In genomic region chr5:42216904-42217303, GRCh38 we compare ENCODE assay signal across 34 cellular contexts.
"Had no signal": no experiment of that assay in that cellular context is flagged by ENCODE, and none has a peak within 500 bp of the region (broad histone marks: within the 10 kb centered on the region; RNA-seq: fewer than 3 reads in every experiment).

No MANE protein-coding gene starts in this region.

- H3K27ac ChIP-seq: PC-9, RWPE1, SJCRH30, SK-N-MC had no signal

- H3K27ac Mint-ChIP-seq: T-helper 1 cell treated with Interleukin-12 subunit alpha and Interleukin-12 subunit beta and Interleukin-4 antibody, amounts not matched to agents 30 μg/mL and 1 μg/mL, for 36 hours had no signal

- H3K4me1 ChIP-seq: SJCRH30 had no signal

- DNase-seq: Kasumi-1, MG63, MV-4-11, NCI-H1092 treated with DMSO at 0.1 percent for 48 hours, NCI-H1105 treated with DMSO at 0.1 percent for 48 hours, NCI-H1417, NCI-H1436, NCI-H146, NCI-H1694, NCI-H187, NCI-H1930, NCI-H2029 treated with DMSO at 0.1 percent for 48 hours, NCI-H2081 treated with DMSO at 0.1 percent for 48 hours, NCI-H2107, NCI-H2171, NCI-H226, NCI-H446 treated with DMSO at 0.1 percent for 48 hours, NCI-H510A, NCI-H524, NCI-H526, NCI-H69, NCI-H748 treated with DMSO at 0.1 percent for 48 hours, NCI-H82, PC-9, SHP77, SIG-M5, SJCRH30, T-helper 1 cell had no signal

- H3K9me3 Mint-ChIP-seq: T-helper 1 cell treated with Interleukin-12 subunit alpha and Interleukin-12 subunit beta and Interleukin-4 antibody, amounts not matched to agents 30 μg/mL and 1 μg/mL, for 36 hours had no signal

- ATAC-seq: Panc1, Right ventricle myocardium inferior, SK-N-SH treated with all-trans-retinoic acid at 6 μM for 48 hours had no signal

- H3K4me3 Mint-ChIP-seq: T-helper 1 cell treated with Interleukin-12 subunit alpha and Interleukin-12 subunit beta and Interleukin-4 antibody, amounts not matched to agents 30 μg/mL and 1 μg/mL, for 36 hours had no signal

- H3K27me3 ChIP-seq: MG63, SJCRH30 had no signal

- H3K4me3 ChIP-seq: MG63, PC-9, SJCRH30, SK-N-MC had no signal

- H3K4me2 ChIP-seq: PC-9 had no signal

- H3K36me3 ChIP-seq: MG63, SJCRH30 had no signal

- H2AFZ ChIP-seq: PC-9 had no signal

- H3K9me3 ChIP-seq: MG63, SJCRH30 had no signal
